ENCODE assay signal across 15 cellular contexts in genomic region chr2:14451312-14451711, GRCh38.
DNase-seq lines count a peak whose midpoint lies in the region; ATAC-seq and TF ChIP-seq lines count a peak whose summit lies in the region.
"Had no signal": no experiment of that assay in that cellular context is flagged by ENCODE, and none has a peak within 500 bp of the region (broad histone marks: within the 10 kb centered on the region; RNA-seq: fewer than 3 reads in every experiment).

No MANE protein-coding gene starts in this region.

- peak; percentile 28 for TF ChIP-seq CTCF in brain microvascular endothelial cell (IDR thresholded peaks at IDR 0.05; ENCODE audit: low read depth, low read length, missing control alignments)
- TF ChIP-seq CTCF in neural crest cell (conservative IDR thresholded peaks at IDR 0.05) = peak; percentile 25

- H3K4me3 ChIP-seq in brain microvascular endothelial cell (ENCODE audit: low read depth, low read length) = no peak overlapping the region
- H3K4me3 ChIP-seq: ascending aorta, tibial nerve had no signal

- H3K27me3 ChIP-seq in brain microvascular endothelial cell (replicated peaks) = no peaks in the 10 kb centered on the region
- H3K27me3 ChIP-seq: ascending aorta, tibial nerve had no signal

- H3K27me3 Mint-ChIP-seq in neural crest cell (ENCODE audit: low read depth) = no peaks in the 10 kb centered on the region
- H3K27me3 Mint-ChIP-seq: activated CD4-positive, alpha-beta T cell treated with anti-CD3 and anti-CD28 coated beads, Interleukin-2, amount 10 ng/mL, durations not matched to agents 24 days and 14 days; naive B cell had no signal

- peaks cover 8% of the 10 kb centered on the region for H3K9me3 Mint-ChIP-seq in neural crest cell

- in situ Hi-C loops in brain microvascular endothelial cell (cut with HindIII; ENCODE audit: low pct_ligation_motif_present, low sequenced_read_pairs) = no loop called here

- H3K36me3 Mint-ChIP-seq in neural crest cell (ENCODE audit: low read depth) = peaks cover 1% of the 10 kb centered on the region
- H3K36me3 Mint-ChIP-seq: naive B cell had no signal

- no peaks in the 10 kb centered on the region for H3K4me1 Mint-ChIP-seq in neural crest cell
- H3K4me1 Mint-ChIP-seq: activated CD4-positive, alpha-beta T cell treated with anti-CD3 and anti-CD28 coated beads, Interleukin-2, amount 10 ng/mL, durations not matched to agents 24 days and 14 days; naive B cell had no signal

- H3K27ac Mint-ChIP-seq in neural crest cell (ENCODE audit: unreplicated experiment) = no peak overlapping the region
- H3K27ac Mint-ChIP-seq: activated CD4-positive, alpha-beta T cell treated with anti-CD3 and anti-CD28 coated beads, Interleukin-2, amount 10 ng/mL, durations not matched to agents 24 days and 14 days; naive B cell had no signal

- no peak overlapping the region for H3K4me3 Mint-ChIP-seq in neural crest cell
- H3K4me3 Mint-ChIP-seq: activated CD4-positive, alpha-beta T cell treated with anti-CD3 and anti-CD28 coated beads, Interleukin-2, amount 10 ng/mL, durations not matched to agents 24 days and 14 days; naive B cell had no signal

- ATAC-seq in HG03354 (IDR thresholded peaks at IDR 0.05; ENCODE audit: poor library complexity, severe bottlenecking, unreplicated experiment) = no peak

- DNase-seq in NCI-H146 (lab: John Stamatoyannopoulos, UW) (peak; percentile 37), NCI-H146 treated with DMSO at 0.1 percent for 48 hours (lab: John Stamatoyannopoulos, UW; ENCODE audit: unreplicated experiment) (no peak), NCI-H460 (ENCODE audit: extremely low read depth, low read depth) (peak; percentile 2), brain microvascular endothelial cell (no peak), neural crest cell (ENCODE audit: low read depth, low spot score) (no peak), Ammon's horn (ENCODE audit: low spot score) (no peak), T-helper 2 cell (no peak)
- DNase-seq: activated CD4-positive, alpha-beta T cell treated with anti-CD3 and anti-CD28 coated beads, Interleukin-2, amount 10 ng/mL, durations not matched to agents 24 days and 14 days; IMR-90; naive B cell; NCI-H187; T-helper 1 cell had no signal

- H3K27ac ChIP-seq in brain microvascular endothelial cell = no peak overlapping the region
- H3K27ac ChIP-seq: ascending aorta, tibial nerve had no signal

- H3K36me3 ChIP-seq in brain microvascular endothelial cell (replicated peaks) = no peaks in the 10 kb centered on the region
- H3K36me3 ChIP-seq: ascending aorta, tibial nerve had no signal

Comparison
In these comparisons a context has a peak if more than half of its experiments do, and no peak if none do; other contexts are left out.
1. DNase-seq: peak in NCI-H146 (single experiment) and NCI-H460 (single experiment); none in NCI-H146 treated with DMSO at 0.1 percent for 48 hours (single experiment), brain microvascular endothelial cell (single experiment), neural crest cell (single experiment), Ammon's horn (single experiment) and T-helper 2 cell (0 of 5).